ENCODE assay signal across 9 cellular contexts in genomic region chr2:164917296-164917903, GRCh38. TPM values are rescaled to one million over a fixed set of nuclear protein-coding genes. Genes with fewer than 3 reads are reported as not detected.
DNase-seq lines count a peak whose midpoint lies in the region; ATAC-seq, FAIRE-seq and TF ChIP-seq lines count a peak whose summit lies in the region.
"Had no signal": no experiment of that assay in that cellular context is flagged by ENCODE, and none has a peak within 500 bp of the region (broad histone marks: within the 10 kb centered on the region; RNA-seq: fewer than 3 reads in every experiment).

No MANE protein-coding gene starts in this region.

- H3K4me1 ChIP-seq in A549, result peaks cover 19% of the 10 kb centered on the region; the same call in 2 of the 3 replicates
- peaks cover 12% of the 10 kb centered on the region; the same call in 1 of the 2 replicates for H3K4me1 ChIP-seq in MM.1S (ENCODE audit: low read length)
- H3K4me1 ChIP-seq in adipocyte (ENCODE audit: control insufficient read depth, insufficient read depth, low read length), result peaks cover 24% of the 10 kb centered on the region
- peaks cover 18% of the 10 kb centered on the region for H3K4me1 ChIP-seq in keratinocyte (ENCODE audit: control insufficient read depth, extremely low read depth, insufficient read depth, low read length)

- 0 out of 2 replicates have a peak, but pooled peaks cover 3% of the 10 kb centered on the region for H3F3A ChIP-seq in MM.1S (ENCODE audit: insufficient read depth, low read length)

- POLR2A ChIA-PET in A549 (lab: Yijun Ruan, JAX) (interaction anchor here (1.0 kb wide), 1 partner anchor 76 kb away, joined by 3 read pairs; the partner anchor contains the start of gene COBLL1), T-cell (lab: Charles Lee) (no interaction called here)

- no peak overlapping the region for H3K27ac Mint-ChIP-seq in T-cell
- H3K27ac Mint-ChIP-seq: activated B cell treated with CpG ODN at 0.5 μM for 24 hours had no signal

- no peaks in the 10 kb centered on the region for H3K27me3 Mint-ChIP-seq in T-cell
- H3K27me3 Mint-ChIP-seq: activated B cell treated with CpG ODN at 0.5 μM for 24 hours had no signal

- H3K79me2 ChIP-seq in MM.1S (ENCODE audit: low read length) (no peaks in the 10 kb centered on the region), keratinocyte (ENCODE audit: control insufficient read depth, insufficient read depth, low read length) (no peaks in the 10 kb centered on the region)

- peak; percentile 75 for TF ChIP-seq CTCF in A549 (IDR thresholded peaks at IDR 0.05)
- TF ChIP-seq CTCF in MM.1S (IDR thresholded peaks at IDR 0.05; ENCODE audit: low read length), result peak; percentile 50
- TF ChIP-seq CTCF in keratinocyte (optimal IDR thresholded peaks at IDR 0.05 in 1 of 3, IDR thresholded peaks at IDR 0.05 in 1 of 3, conservative IDR thresholded peaks at IDR 0.05 in 1 of 3; ENCODE audit: extremely low read depth in 1 of 3, insufficient read depth in 2 of 3, low read length in 3 of 3), result peak; percentile 48 to 70 (median 58)

- H3K9me1 ChIP-seq in keratinocyte (ENCODE audit: control insufficient read depth, extremely low read depth, insufficient read depth, low read length), result no peaks in the 10 kb centered on the region

- peak; percentile 7 to 56 for DNase-seq in A549 (ENCODE audit: low read depth in 1 of 2, low spot score in 1 of 2)
- DNase-seq in MM.1S, result no peak
- peak; percentile 69 for DNase-seq in adipocyte (ENCODE audit: low read depth)
- no peak for DNase-seq in keratinocyte (ENCODE audit: low read depth, low spot score)
- no peak for DNase-seq in cerebellum (ENCODE audit: low spot score)
- no peak for DNase-seq in CD1c-positive myeloid dendritic cell (ENCODE audit: extremely low spot score)
- no peak for DNase-seq in stimulated activated CD4-positive, alpha-beta T cell treated with anti-CD3 and anti-CD28 coated beads, Interleukin-15, amount 100 ng/mL, for 24 hours
- no peak for DNase-seq in T-cell
- DNase-seq: activated B cell treated with CpG ODN at 0.5 μM for 24 hours had no signal

- TF ChIP-seq EP300 in A549 (IDR thresholded peaks at IDR 0.05), result no peak

- no peak overlapping the region for H2AFZ ChIP-seq in MM.1S (ENCODE audit: low read length)
- H2AFZ ChIP-seq in keratinocyte (ENCODE audit: control insufficient read depth, low read length), result no peak overlapping the region

- no peak overlapping the region for H3K4me3 Mint-ChIP-seq in T-cell
- H3K4me3 Mint-ChIP-seq: activated B cell treated with CpG ODN at 0.5 μM for 24 hours had no signal

- 25% methylated on average over 3 of the region's 3 CpGs for WGBS in A549 (ENCODE audit: missing lambda C conversion rate)

- H3K9me3 Mint-ChIP-seq in T-cell, result no peaks in the 10 kb centered on the region
- H3K9me3 Mint-ChIP-seq: activated B cell treated with CpG ODN at 0.5 μM for 24 hours had no signal

- no peaks in the 10 kb centered on the region for H3K27me3 ChIP-seq in MM.1S (replicated peaks; ENCODE audit: insufficient read depth, low read length)
- H3K27me3 ChIP-seq in adipocyte (replicated peaks; ENCODE audit: control insufficient read depth, insufficient read depth, low read length), result no peaks in the 10 kb centered on the region
- no peaks in the 10 kb centered on the region for H3K27me3 ChIP-seq in keratinocyte (ENCODE audit: control insufficient read depth, extremely low read depth, insufficient read depth, low read length)

- no peak overlapping the region for H3K9ac ChIP-seq in MM.1S (ENCODE audit: low read length)
- H3K9ac ChIP-seq in adipocyte (ENCODE audit: low read length), result no peak overlapping the region
- H3K9ac ChIP-seq in keratinocyte (ENCODE audit: control insufficient read depth, extremely low read depth, insufficient read depth, low read length), result no peak overlapping the region

- TF ChIP-seq POLR2A in A549 (IDR thresholded peaks at IDR 0.05; ENCODE audit: low read length), result no peak

- peak; percentile 28 for FAIRE-seq in A549 (lab: Jason Lieb, UNC)
- peak; percentile 80 for FAIRE-seq in keratinocyte (lab: Jason Lieb, UNC)

- H3K36me3 ChIP-seq in MM.1S (replicated peaks; ENCODE audit: insufficient read depth, low read length), result no peaks in the 10 kb centered on the region
- no peaks in the 10 kb centered on the region for H3K36me3 ChIP-seq in adipocyte (ENCODE audit: control insufficient read depth, insufficient read depth, low read length, severe bottlenecking)
- H3K36me3 ChIP-seq in keratinocyte (ENCODE audit: control insufficient read depth in 2 of 2, extremely low read depth in 1 of 2, insufficient read depth in 2 of 2, low read length in 2 of 2), result no peaks in the 10 kb centered on the region

- no peaks in the 10 kb centered on the region for H3K4me1 Mint-ChIP-seq in T-cell

- ATAC-seq in A549 (peak; percentile 74 to 77; a peak in 5 of 6 replicates), T-cell (replicated peaks in 1 of 4) (no peak)

- TF ChIP-seq RAD21 in A549 (conservative IDR thresholded peaks at IDR 0.05 in 1 of 2, IDR thresholded peaks at IDR 0.05 in 1 of 2), result peak; percentile 82

- H3K4me2 ChIP-seq in A549 (no peak overlapping the region), MM.1S (ENCODE audit: low read depth, low read length) (no peak overlapping the region), keratinocyte (ENCODE audit: control insufficient read depth, extremely low read depth, insufficient read depth, low read depth, low read length) (no peak overlapping the region)

- H4K20me1 ChIP-seq in MM.1S (ENCODE audit: insufficient read depth, low read length) (no peaks in the 10 kb centered on the region), keratinocyte (ENCODE audit: control insufficient read depth, extremely low read depth, insufficient read depth, low read length) (no peaks in the 10 kb centered on the region)

- H3K36me3 Mint-ChIP-seq in T-cell, result no peaks in the 10 kb centered on the region

- H3K9me2 ChIP-seq in MM.1S (replicated peaks; ENCODE audit: insufficient read depth, low read length), result no peaks in the 10 kb centered on the region

- dilution Hi-C loops in keratinocyte (cut with MboI; ENCODE audit: extremely low pct_ligation_motif_present, low sequenced_read_pairs), result no loop called here

- H3K9me3 ChIP-seq in A549, result no peaks in the 10 kb centered on the region
- no peaks in the 10 kb centered on the region for H3K9me3 ChIP-seq in MM.1S (replicated peaks; ENCODE audit: insufficient read depth, low read length)
- H3K9me3 ChIP-seq in adipocyte (ENCODE audit: control insufficient read depth, low read length), result no peaks in the 10 kb centered on the region
- H3K9me3 ChIP-seq in keratinocyte (ENCODE audit: control insufficient read depth, low read depth, low read length), result no peaks in the 10 kb centered on the region

- CTCF ChIA-PET in A549 (lab: Yijun Ruan, JAX), result interaction anchor here (1.2 kb wide), 1 partner anchor 75 kb away, joined by 8 read pairs; the partner anchor contains the start of gene COBLL1
- CTCF ChIA-PET in T-cell (lab: Charles Lee), result no interaction called here

- H3K27ac ChIP-seq in A549 (no peak overlapping the region), MM.1S (ENCODE audit: low read length) (no peak overlapping the region), keratinocyte (ENCODE audit: control insufficient read depth, insufficient read depth, low read length) (no peak overlapping the region)

- H3K4me3 ChIP-seq in A549, result no peak overlapping the region
- no peak overlapping the region for H3K4me3 ChIP-seq in MM.1S (ENCODE audit: low read length)
- H3K4me3 ChIP-seq in adipocyte (ENCODE audit: low read length), result no peak overlapping the region
- no peak overlapping the region for H3K4me3 ChIP-seq in keratinocyte (ENCODE audit: control insufficient read depth in 2 of 3, extremely low read depth in 1 of 3, insufficient read depth in 2 of 3, low read depth in 1 of 3, low read length in 3 of 3)

TF ChIP-seq in A549, 52 proteins besides CTCF, POLR2A, EP300 and RAD21:
- peak; percentile 88 for TF ChIP-seq SMC3 (IDR thresholded peaks at IDR 0.05)
- no peak for TF ChIP-seq ZC3H11A (IDR thresholded peaks at IDR 0.05)
TF ChIP-seq in A549: peak in this region for 1.

RNA-seq across cellular contexts. Expression of gene SLC38A11, which starts 37.9 kb away (rescaled TPM):
- polyA plus RNA-seq in A549 (2011; rRNA removed) (0.22 and 0.53 TPM in 2 replicates), A549 (2017; fragmentation: RNase III; extraction: RNeasy Plus Mini Kit Qiagen cat#74134 plus additional on column Dnase treatment) (0.05 to 0.11 TPM (median 0.07 TPM) in 3 replicates), keratinocyte (not detected in 3 replicates)
- polyA plus RNA-seq in A549 (2012; cell fraction: cytosol; rRNA removed), result not detected in 2 replicates
- polyA plus RNA-seq in A549 (2012; cell fraction: nucleus; rRNA removed), result not detected in 2 replicates
- 0.34 and 0.83 TPM in 2 replicates for polyA minus RNA-seq in A549 (2011; rRNA and poly(A)+ RNA removed)
- not detected for polyA plus RNA-seq in keratinocyte (2011; ENCODE audit: low read depth)
- polyA plus RNA-seq in keratinocyte (2011; cell fraction: cytosol; rRNA removed), result not detected in 2 replicates
- 0.17 TPM in 1 of 2 replicates, not detected in the other for polyA plus RNA-seq in keratinocyte (2011; cell fraction: nucleus; rRNA removed)
- 0.23 TPM in 1 of 2 replicates, not detected in the other for polyA plus RNA-seq in keratinocyte (2012; ENCODE audit: low replicate concordance)
- not detected in 3 replicates for polyA minus RNA-seq in keratinocyte
- polyA minus RNA-seq in keratinocyte (2011; cell fraction: cytosol; rRNA and poly(A)+ RNA removed), result not detected
- polyA minus RNA-seq in keratinocyte (2011; cell fraction: nucleus; rRNA and poly(A)+ RNA removed), result not detected in 2 replicates
- total RNA-seq in cerebellum (4.4 TPM), T-cell (under 1 TPM in 2 of 5 donors, not detected in 3; 0.38 to 0.72 TPM)

Comparison
In these comparisons a context has a peak if more than half of its experiments do, and no peak if none do; other contexts are left out.
1. ATAC-seq: peak in A549 (2 of 2); none in T-cell (0 of 4).
2. DNase-seq: peak in A549 (2 of 2) and adipocyte (single experiment); none in MM.1S (single experiment), keratinocyte (single experiment), cerebellum (single experiment), CD1c-positive myeloid dendritic cell (single experiment), stimulated activated CD4-positive, alpha-beta T cell treated with anti-CD3 and anti-CD28 coated beads, Interleukin-15, amount 100 ng/mL, for 24 hours (single experiment) and T-cell (0 of 34).
3. Peak in every context shown above with its lines, with median percentiles within 50 percentile points of each other: CTCF ChIP-seq.